ENCODE assay signal across 8 cellular contexts in the genomic region with DNA sequence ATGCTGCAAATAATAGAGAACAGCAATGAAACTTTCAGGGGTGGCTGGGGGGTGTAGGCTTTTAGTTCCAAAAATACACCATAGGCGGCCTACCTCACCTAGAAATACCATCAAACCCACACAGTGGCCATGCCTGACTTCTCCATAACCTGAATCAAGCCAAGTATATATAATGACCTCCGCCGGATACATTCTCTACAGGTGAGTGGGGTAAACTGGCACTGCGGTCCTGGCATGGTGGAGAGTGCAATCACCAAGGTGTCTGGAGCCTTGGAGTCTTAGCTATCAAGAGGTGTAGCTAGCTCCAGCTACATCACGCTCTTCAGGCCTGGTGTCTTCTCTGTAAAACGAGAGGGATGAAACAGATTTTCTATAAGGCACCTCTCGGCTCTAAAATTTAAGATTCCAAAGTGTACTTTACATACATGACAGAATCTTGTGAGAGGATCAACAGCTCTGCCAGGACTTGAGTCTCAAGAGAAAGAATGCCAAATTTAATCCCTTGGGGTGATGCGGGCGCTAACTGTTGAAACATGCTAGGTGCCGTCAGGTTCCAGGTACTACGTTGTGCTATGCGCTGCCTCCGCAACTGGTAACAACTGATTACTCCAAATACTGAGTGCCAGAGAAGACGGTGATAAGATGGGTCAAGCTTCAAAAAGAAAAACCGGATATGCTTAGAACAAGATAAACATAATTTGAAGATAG. TPM values are rescaled to one million over a fixed set of nuclear protein-coding genes. Genes with fewer than 3 reads are reported as not detected.
DNase-seq lines count a peak whose midpoint lies in the region; ATAC-seq and TF ChIP-seq lines count a peak whose summit lies in the region.

No MANE protein-coding gene starts in this region.

- peaks cover 20% of the 10 kb centered on the region for H3K36me3 Mint-ChIP-seq in activated naive CD4-positive, alpha-beta T cell treated with anti-CD3 and anti-CD28 coated beads for 36 hours (ENCODE audit: low read depth)
- no peaks in the 10 kb centered on the region for H3K36me3 Mint-ChIP-seq in glutamatergic neuron (ENCODE audit: unreplicated experiment)

- peak overlapping the region; percentile 97 for H3K27ac Mint-ChIP-seq in activated naive CD4-positive, alpha-beta T cell treated with anti-CD3 and anti-CD28 coated beads for 36 hours
- H3K27ac Mint-ChIP-seq in glutamatergic neuron (ENCODE audit: unreplicated experiment) = peak overlapping the region; percentile 95

- no peak for TF ChIP-seq CTCF in glutamatergic neuron (IDR thresholded peaks at IDR 0.05; ENCODE audit: partially characterized antibody, unreplicated experiment)
- no peak for TF ChIP-seq CTCF in omental fat pad (IDR thresholded peaks at IDR 0.05)

- peak; percentile 28 for DNase-seq in NCI-H2171 (lab: John Stamatoyannopoulos, UW)
- DNase-seq in activated naive CD4-positive, alpha-beta T cell treated with anti-CD3 and anti-CD28 coated beads for 36 hours = peak; percentile 40
- no peak for DNase-seq in glutamatergic neuron
- DNase-seq in skeletal muscle cell (ENCODE audit: low read depth) = no peak
- no peak for DNase-seq in GOT3 (lab: John Stamatoyannopoulos, UW)
- DNase-seq in omental fat pad (ENCODE audit: low spot score) = no peak

- H3K4me3 ChIP-seq in GM08714 (ENCODE audit: low read length) (peak overlapping the region; percentile 93), skeletal muscle cell (ENCODE audit: low read depth, low read length) (peak overlapping the region; percentile 88)

- CTCF ChIA-PET in activated naive CD4-positive, alpha-beta T cell treated with anti-CD3 and anti-CD28 coated beads for 36 hours (lab: Charles Lee) = interaction anchor here (0.6 to 3.5 kb wide), 7 partner anchors 8 to 268 kb away, joined by 3 to 32 read pairs (median 5); a partner anchor contains a TSS

- peaks cover 49% of the 10 kb centered on the region for H3K4me1 Mint-ChIP-seq in activated naive CD4-positive, alpha-beta T cell treated with anti-CD3 and anti-CD28 coated beads for 36 hours (ENCODE audit: low read depth)
- peaks cover 23% of the 10 kb centered on the region for H3K4me1 Mint-ChIP-seq in glutamatergic neuron (ENCODE audit: low read depth, unreplicated experiment)

- no peaks in the 10 kb centered on the region for H3K27me3 Mint-ChIP-seq in activated naive CD4-positive, alpha-beta T cell treated with anti-CD3 and anti-CD28 coated beads for 36 hours (ENCODE audit: low read depth)
- peaks cover 13% of the 10 kb centered on the region for H3K27me3 Mint-ChIP-seq in glutamatergic neuron (ENCODE audit: unreplicated experiment)

- peak overlapping the region; percentile 91 for H3K4me3 Mint-ChIP-seq in activated naive CD4-positive, alpha-beta T cell treated with anti-CD3 and anti-CD28 coated beads for 36 hours
- H3K4me3 Mint-ChIP-seq in glutamatergic neuron (ENCODE audit: unreplicated experiment) = peak overlapping the region; percentile 96

- intact Hi-C loops in activated naive CD4-positive, alpha-beta T cell treated with anti-CD3 and anti-CD28 coated beads for 36 hours (cut with micrococcal nuclease) = loop anchor here (1.0 to 10.0 kb wide), 10 partner anchors 9 to 959 kb away; a partner anchor contains a TSS

- ATAC-seq in HG03565 (IDR thresholded peaks at IDR 0.05; ENCODE audit: unreplicated experiment) (no peak), omental fat pad (ENCODE audit: low FRiP score) (no peak)

- no peaks in the 10 kb centered on the region for H3K9me3 Mint-ChIP-seq in activated naive CD4-positive, alpha-beta T cell treated with anti-CD3 and anti-CD28 coated beads for 36 hours
- H3K9me3 Mint-ChIP-seq in glutamatergic neuron (ENCODE audit: unreplicated experiment) = peaks cover 14% of the 10 kb centered on the region

RNA-seq across cellular contexts. Expression of a gene that starts 1.0 kb away (rescaled TPM):
- 10 to 100 TPM; 22.6 to 23.5 TPM for total RNA-seq in activated naive CD4-positive, alpha-beta T cell treated with anti-CD3 and anti-CD28 coated beads for 36 hours
- total RNA-seq in glutamatergic neuron (ENCODE audit: unreplicated experiment) = 9.4 TPM
- total RNA-seq in omental fat pad = 10 to 100 TPM in 1 of 4 donors, 1 to 10 TPM in 3; 5.5 to 12.3 (median 8.6) TPM

RNA-seq across cellular contexts. Expression of a gene that starts 1.9 kb away (rescaled TPM):
- 10 to 100 TPM; 21.3 to 23.4 TPM for total RNA-seq in activated naive CD4-positive, alpha-beta T cell treated with anti-CD3 and anti-CD28 coated beads for 36 hours
- total RNA-seq in glutamatergic neuron (ENCODE audit: unreplicated experiment) (16.6 TPM), omental fat pad (10 to 100 TPM; 35.9 to 54.2 (median 43.7) TPM)

RNA-seq across cellular contexts. Expression of a gene that starts 37.3 kb away (rescaled TPM):
- under 1 TPM; 0.57 to 0.69 TPM for total RNA-seq in activated naive CD4-positive, alpha-beta T cell treated with anti-CD3 and anti-CD28 coated beads for 36 hours
- 0.15 TPM for total RNA-seq in glutamatergic neuron (ENCODE audit: unreplicated experiment)
- 1 to 10 TPM in 1 of 4 donors, under 1 TPM in 3; 0.47 to 1.4 (median 0.66) TPM for total RNA-seq in omental fat pad

RNA-seq across cellular contexts. Expression of a gene that starts 37.9 kb away (rescaled TPM):
- 1 to 10 TPM; 4.1 to 5.1 TPM for total RNA-seq in activated naive CD4-positive, alpha-beta T cell treated with anti-CD3 and anti-CD28 coated beads for 36 hours
- total RNA-seq in glutamatergic neuron (ENCODE audit: unreplicated experiment) = 23.9 TPM
- 10 to 100 TPM in 3 of 4 donors, 1 to 10 TPM in 1; 4.7 to 23.4 (median 17.5) TPM for total RNA-seq in omental fat pad

RNA-seq across cellular contexts. Expression of a gene that starts 47.1 kb away (rescaled TPM):
- not detected for total RNA-seq in activated naive CD4-positive, alpha-beta T cell treated with anti-CD3 and anti-CD28 coated beads for 36 hours
- total RNA-seq in glutamatergic neuron (ENCODE audit: unreplicated experiment) (2.4 TPM), omental fat pad (1 to 10 TPM in 3 of 4 donors, under 1 TPM in 1; 0.63 to 3.2 (median 2.1) TPM)

Comparison
In these comparisons a context has a peak if more than half of its experiments do, and no peak if none do; other contexts are left out.
1. DNase-seq: peak in NCI-H2171 (single experiment) and activated naive CD4-positive, alpha-beta T cell treated with anti-CD3 and anti-CD28 coated beads for 36 hours (single experiment); none in glutamatergic neuron (single experiment), skeletal muscle cell (single experiment), GOT3 (single experiment) and omental fat pad (single experiment).